Comparison of ENCODE assay signal across 1 cellular context in genomic region chr12:92224685-92225331, GRCh38.
TF ChIP-seq lines count a peak whose summit lies in the region.

No MANE protein-coding gene starts in this region.

TF ChIP-seq in K562, 482 proteins besides CTCF, POLR2A, EP300 and RAD21 (continued from another document):
- TF ChIP-seq ZNF277 (CRISPR knock-in tag; IDR thresholded peaks at IDR 0.05; ENCODE audit: borderline replicate concordance) (no peak), ZNF253 (CRISPR knock-in tag; conservative IDR thresholded peaks at IDR 0.05) (no peak), FOXP4 (CRISPR knock-in tag; IDR thresholded peaks at IDR 0.05; ENCODE audit: borderline replicate concordance) (no peak), MNT (conservative IDR thresholded peaks at IDR 0.05) (no peak), KLF10 (CRISPR knock-in tag; IDR thresholded peaks at IDR 0.05) (no peak), LARP7 (IDR thresholded peaks at IDR 0.05) (no peak), ZBTB11 (CRISPR knock-in tag; IDR thresholded peaks at IDR 0.05) (no peak), FOSL1 (tag; conservative IDR thresholded peaks at IDR 0.05) (peak; percentile 89), CTBP1 (IDR thresholded peaks at IDR 0.05; ENCODE audit: borderline replicate concordance) (peak; percentile 82), ZNF280A (IDR thresholded peaks at IDR 0.05; ENCODE audit: low read depth, partially characterized antibody) (no peak), ARID2 (IDR thresholded peaks at IDR 0.05) (no peak), JUND (IDR thresholded peaks at IDR 0.05; ENCODE audit: borderline replicate concordance, low read depth, low read length) (peak; percentile 92), JUND (tag; IDR thresholded peaks at IDR 0.05; ENCODE audit: borderline replicate concordance, low read depth, low read length) (peak; percentile 92; the same call in 2 of the 3 replicates), CLOCK (CRISPR knock-in tag; IDR thresholded peaks at IDR 0.05; ENCODE audit: borderline replicate concordance) (no peak), MCM2 (IDR thresholded peaks at IDR 0.05; ENCODE audit: low read depth) (no peak), NELFE (IDR thresholded peaks at IDR 0.05; ENCODE audit: insufficient read depth, insufficient read length) (no peak), SMARCA4 (IDR thresholded peaks at IDR 0.05) (peak; percentile 57; the same call in 1 of the 2 replicates), ZBTB34 (CRISPR knock-in tag; IDR thresholded peaks at IDR 0.05) (no peak), ZNF146 (CRISPR knock-in tag; IDR thresholded peaks at IDR 0.05; ENCODE audit: unreplicated experiment) (no peak)
